10 cellular contexts compared by ENCODE assay signal in genomic region chr2:216195565-216195978, GRCh38.
DNase-seq lines count a peak whose midpoint lies in the region; TF ChIP-seq lines count a peak whose summit lies in the region.
"Had no signal": no experiment of that assay in that cellular context is flagged by ENCODE, and none has a peak within 500 bp of the region (broad histone marks: within the 10 kb centered on the region; RNA-seq: fewer than 3 reads in every experiment).

No MANE protein-coding gene starts in this region.

- H3K27me3 ChIP-seq in HUES48 (ENCODE audit: control insufficient read depth, insufficient read depth, low read length), result no peaks in the 10 kb centered on the region

- no peak overlapping the region for H3K9ac ChIP-seq in HUES48 (ENCODE audit: low read depth, low read length)

- H3K9me3 ChIP-seq in HUES48 (ENCODE audit: control insufficient read depth, insufficient read depth, low read length), result no peaks in the 10 kb centered on the region

- H3K36me3 Mint-ChIP-seq in activated naive CD8-positive, alpha-beta T cell, result peaks cover 39% of the 10 kb centered on the region

- no peak for TF ChIP-seq CTCF in AG10803 (conservative IDR thresholded peaks at IDR 0.05; ENCODE audit: low read length)

- peak overlapping the region; percentile 93 for H3K27ac ChIP-seq in HUES48 (ENCODE audit: low read depth, low read length)

- peaks cover 62% of the 10 kb centered on the region for H3K4me1 Mint-ChIP-seq in activated naive CD8-positive, alpha-beta T cell (ENCODE audit: low read depth)

- H3K9me3 Mint-ChIP-seq in activated naive CD8-positive, alpha-beta T cell (ENCODE audit: low read depth), result no peaks in the 10 kb centered on the region
- H3K9me3 Mint-ChIP-seq: neural crest cell had no signal

- peaks cover 20% of the 10 kb centered on the region for H3K4me1 ChIP-seq in HUES48 (ENCODE audit: control insufficient read depth, insufficient read depth, low read length)

- H3K4me3 ChIP-seq in AG10803 (ENCODE audit: low read length), result no peak overlapping the region
- H3K4me3 ChIP-seq in HUES48 (ENCODE audit: low read depth, low read length), result no peak overlapping the region

- H3K27ac Mint-ChIP-seq in activated naive CD8-positive, alpha-beta T cell, result peak overlapping the region; percentile 96

- peaks cover 97% of the 10 kb centered on the region for H3K36me3 ChIP-seq in HUES48 (ENCODE audit: control insufficient read depth, insufficient read depth, low read length)

- H3K4me3 Mint-ChIP-seq in activated naive CD8-positive, alpha-beta T cell, result peak overlapping the region; percentile 71
- H3K4me3 Mint-ChIP-seq: neural crest cell had no signal

- DNase-seq in AG10803 (ENCODE audit: low read depth) (peak; percentile 81), glomerular visceral epithelial cell (ENCODE audit: extremely low spot score) (peak; percentile 79), DMS79 treated with DMSO at 0.1 percent for 48 hours (lab: John Stamatoyannopoulos, UW) (no peak), activated gamma-delta T cell treated with Interleukin-2 at 50 U/mL for 16 hours (no peak), NCI-H226 (no peak), NCI-H82 (lab: John Stamatoyannopoulos, UW) (no peak)
- DNase-seq: NCI-H510A treated with DMSO at 0.1 percent for 48 hours had no signal

- no peaks in the 10 kb centered on the region for H3K27me3 Mint-ChIP-seq in activated naive CD8-positive, alpha-beta T cell

Comparison
In these comparisons a context has a peak if more than half of its experiments do, and no peak if none do; other contexts are left out.
1. DNase-seq: peak in AG10803 (single experiment) and glomerular visceral epithelial cell (single experiment); none in DMS79 treated with DMSO at 0.1 percent for 48 hours (single experiment), activated gamma-delta T cell treated with Interleukin-2 at 50 U/mL for 16 hours (single experiment), NCI-H226 (single experiment) and NCI-H82 (single experiment).